Comparison of ENCODE assay signal across 22 cellular contexts in the genomic region with DNA sequence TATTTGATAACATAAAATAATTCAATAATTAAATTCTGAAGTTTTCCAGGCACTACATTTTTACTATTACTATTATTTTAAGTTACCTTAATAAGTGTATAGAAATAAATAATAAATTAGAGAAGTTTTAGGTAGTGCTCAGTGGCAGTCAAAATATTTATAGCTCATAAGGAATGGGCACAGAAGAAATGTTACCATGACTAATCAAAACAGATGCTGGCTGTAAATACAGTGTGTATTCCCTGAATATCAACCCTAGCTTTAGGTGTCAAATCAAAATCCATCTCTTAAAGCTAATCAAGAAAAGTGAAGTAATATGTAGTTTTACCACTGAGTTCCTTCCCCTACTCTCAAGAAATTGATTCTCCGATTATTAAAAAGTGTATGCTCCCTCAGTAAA. TPM values are rescaled to one million over a fixed set of nuclear protein-coding genes. Genes with fewer than 3 reads are reported as not detected.
DNase-seq lines count a peak whose midpoint lies in the region; ATAC-seq and FAIRE-seq lines count a peak whose summit lies in the region.
"Had no signal": no experiment of that assay in that cellular context is flagged by ENCODE, and none has a peak within 500 bp of the region (broad histone marks: within the 10 kb centered on the region; RNA-seq: fewer than 3 reads in every experiment).

No MANE protein-coding gene starts in this region.

- H3K9me3 ChIP-seq in SJCRH30 (replicated peaks), result no peaks in the 10 kb centered on the region

- no peaks in the 10 kb centered on the region for H3K36me3 ChIP-seq in SJCRH30

- ATAC-seq in GM21825 (IDR thresholded peaks at IDR 0.05; ENCODE audit: unreplicated experiment), result no peak
- ATAC-seq: CD8-positive, alpha-beta T cell had no signal

- no peaks in the 10 kb centered on the region for H3K27me3 ChIP-seq in SJCRH30

- peaks cover 32% of the 10 kb centered on the region for H3K4me1 ChIP-seq in SJCRH30

- no peak overlapping the region for H3K4me3 ChIP-seq in SJCRH30
- H3K4me3 ChIP-seq: PC-9 had no signal

- peak; percentile 8 for DNase-seq in AG20443 (ENCODE audit: low spot score)
- peak in 1 of 2 experiments; percentile 68 for DNase-seq in SJCRH30
- peak; percentile 48 for DNase-seq in myocyte (ENCODE audit: low read depth)
- DNase-seq in T-helper 9 cell, result no peak
- no peak for DNase-seq in middle frontal gyrus (ENCODE audit: extremely low spot score, low spot score)
- no peak for DNase-seq in inferior parietal cortex (ENCODE audit: extremely low spot score)
- DNase-seq: AML-193; C1 segment of cervical spinal cord; CD8-positive, alpha-beta T cell; GF-D8; H7; Karpas-422; MM.1S; NCI-H1048; NCI-H1436 treated with DMSO at 0.1 percent for 48 hours; NCI-H1930; NCI-H2227 treated with DMSO at 0.1 percent for 48 hours; NCI-H510A; PC-9 had no signal

- H3K27ac ChIP-seq in SJCRH30, result peak overlapping the region; percentile 91
- H3K27ac ChIP-seq: PC-9 had no signal

- peak; percentile 58 for FAIRE-seq in G401.6 (lab: Jason Lieb, UNC)
- FAIRE-seq: GM19239 had no signal

RNA-seq across cellular contexts. Expression of gene ZBTB20, which starts 35.5 kb away (rescaled TPM):
- 5.3 and 7.7 TPM in 2 replicates for total RNA-seq in SJCRH30 (2014; rRNA removed; shearing (Covaris generic))
- 62.4 and 88.9 TPM in 2 replicates for total RNA-seq in myocyte
- polyA plus RNA-seq in myocyte (2012), result 7.4 TPM

Comparison
In these comparisons a context has a peak if more than half of its experiments do, and no peak if none do; other contexts are left out.
1. DNase-seq: peak in AG20443 (single experiment) and myocyte (single experiment); none in T-helper 9 cell (single experiment), middle frontal gyrus (single experiment) and inferior parietal cortex (single experiment).